Comparison of ENCODE assay signal across 7 cellular contexts in the genomic region with DNA sequence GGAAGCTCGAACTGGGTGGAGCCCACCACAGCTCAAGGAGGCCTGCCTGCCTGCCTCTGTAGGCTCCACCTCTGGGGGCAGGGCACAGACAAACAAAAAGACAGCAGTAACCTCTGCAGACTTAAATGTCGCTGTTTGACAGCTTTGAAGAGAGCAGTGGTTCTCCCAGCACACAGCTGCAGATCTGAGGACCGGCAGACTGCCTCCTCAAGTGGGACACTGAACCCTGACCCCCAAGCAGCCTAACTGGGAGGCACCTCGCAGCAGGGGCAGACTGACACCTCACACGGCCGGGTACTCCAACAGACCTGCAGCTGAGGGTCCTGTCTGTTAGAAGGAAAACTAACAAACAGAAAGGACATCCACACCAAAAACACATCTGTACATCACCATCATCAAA.
DNase-seq lines count a peak whose midpoint lies in the region; ATAC-seq and TF ChIP-seq lines count a peak whose summit lies in the region.
"Not testable (repeated sequence)": the region's sequence is repeated elsewhere in the genome, so short reads cannot be mapped to it uniquely, and the experiment has no call there.

No MANE protein-coding gene starts in this region.

- H3K9me2 ChIP-seq in GM23338 (ENCODE audit: insufficient read depth), result not testable (repeated sequence)

- not testable (repeated sequence) for H3K36me3 Mint-ChIP-seq in CD4-positive, alpha-beta memory T cell; GM23338 (ENCODE audit: low read depth); activated T-cell treated with anti-CD3 and anti-CD28 coated beads, Interleukin-2, amount 50 U/mL, for 72 hours (ENCODE audit: insufficient read depth in 2 of 2); central memory CD8-positive, alpha-beta T cell (ENCODE audit: insufficient read depth)
- peaks cover 21% of the 10 kb centered on the region for H3K36me3 Mint-ChIP-seq in WTC11
- H3K36me3 Mint-ChIP-seq in naive thymus-derived CD8-positive, alpha-beta T cell, result peaks cover 0 to 14% (median 0%) of the 10 kb centered on the region in 3 donors

- not testable (repeated sequence) for H3K9me3 ChIP-seq in CD4-positive, alpha-beta memory T cell (ENCODE audit: control insufficient read depth in 1 of 2, low read length in 2 of 2)

- not testable (repeated sequence) for H2AFZ ChIP-seq in GM23338

- H3K4me3 Mint-ChIP-seq in CD4-positive, alpha-beta memory T cell, result peak overlapping the region in 6 of 8 donors; percentile 53 to 82 (median 78)
- not testable (repeated sequence) for H3K4me3 Mint-ChIP-seq in GM23338
- H3K4me3 Mint-ChIP-seq in WTC11, result peak overlapping the region; percentile 61
- H3K4me3 Mint-ChIP-seq in activated T-cell treated with anti-CD3 and anti-CD28 coated beads, Interleukin-2, amount 50 U/mL, for 72 hours, result peak overlapping the region; percentile 34 to 55
- peak overlapping the region; percentile 38 for H3K4me3 Mint-ChIP-seq in central memory CD8-positive, alpha-beta T cell
- H3K4me3 Mint-ChIP-seq in naive thymus-derived CD8-positive, alpha-beta T cell, result peak overlapping the region in 9 of 10 donors; percentile 14 to 80 (median 70)

- not testable (repeated sequence) for H3K4me3 ChIP-seq in CD4-positive, alpha-beta memory T cell (ENCODE audit: low read length in 2 of 2); GM23338

- not testable (repeated sequence) for H3K27ac ChIP-seq in CD4-positive, alpha-beta memory T cell (ENCODE audit: low read depth, low read length); GM23338 (ENCODE audit: low read depth)

- H3K27ac Mint-ChIP-seq in CD4-positive, alpha-beta memory T cell, result peak overlapping the region in 5 of 7 donors; percentile 62 to 87 (median 84)
- H3K27ac Mint-ChIP-seq in GM23338; WTC11; activated T-cell treated with anti-CD3 and anti-CD28 coated beads, Interleukin-2, amount 50 U/mL, for 72 hours; central memory CD8-positive, alpha-beta T cell (ENCODE audit: low read depth): not testable (repeated sequence)
- peak overlapping the region in 5 of 10 donors; percentile 11 to 60 (median 36) for H3K27ac Mint-ChIP-seq in naive thymus-derived CD8-positive, alpha-beta T cell

- not testable (repeated sequence) for TF ChIP-seq CTCF in GM23338 (conservative IDR thresholded peaks at IDR 0.05; ENCODE audit: low read depth in 2 of 2); WTC11 (IDR thresholded peaks at IDR 0.05)

- not testable (repeated sequence) for H3K4me2 ChIP-seq in GM23338

- H3K27me3 ChIP-seq in CD4-positive, alpha-beta memory T cell (ENCODE audit: insufficient read depth, low read length); GM23338 (ENCODE audit: insufficient read depth): not testable (repeated sequence)

- H4K20me1 ChIP-seq in GM23338 (replicated peaks; ENCODE audit: insufficient read depth), result not testable (repeated sequence)

- not testable (repeated sequence) for H3K36me3 ChIP-seq in CD4-positive, alpha-beta memory T cell (ENCODE audit: insufficient read depth, low read length); GM23338 (ENCODE audit: insufficient read depth)

- H3K4me1 Mint-ChIP-seq in CD4-positive, alpha-beta memory T cell, result peaks cover 8 to 44% (median 21%) of the 10 kb centered on the region in 4 donors
- H3K4me1 Mint-ChIP-seq in GM23338, result peaks cover 12% of the 10 kb centered on the region
- H3K4me1 Mint-ChIP-seq in WTC11, result peaks cover 19% of the 10 kb centered on the region
- H3K4me1 Mint-ChIP-seq in activated T-cell treated with anti-CD3 and anti-CD28 coated beads, Interleukin-2, amount 50 U/mL, for 72 hours (ENCODE audit: low read depth), result peaks cover 15% of the 10 kb centered on the region
- H3K4me1 Mint-ChIP-seq in central memory CD8-positive, alpha-beta T cell, result peaks cover 15% of the 10 kb centered on the region
- H3K4me1 Mint-ChIP-seq in naive thymus-derived CD8-positive, alpha-beta T cell, result peaks cover 0 to 11% (median 6%) of the 10 kb centered on the region in 4 donors

- H3F3A ChIP-seq in GM23338 (replicated peaks; ENCODE audit: low read depth), result not testable (repeated sequence)

- POLR2A ChIA-PET in CD4-positive, alpha-beta memory T cell (lab: Charles Lee; ENCODE audit: partially characterized antibody); WTC11 (lab: Charles Lee); naive thymus-derived CD8-positive, alpha-beta T cell (lab: Charles Lee): not testable (repeated sequence)

- not testable (repeated sequence) for H3K27me3 Mint-ChIP-seq in CD4-positive, alpha-beta memory T cell; GM23338 (ENCODE audit: insufficient read depth, low read depth, poor library complexity); WTC11 (ENCODE audit: low read depth); activated T-cell treated with anti-CD3 and anti-CD28 coated beads, Interleukin-2, amount 50 U/mL, for 72 hours (ENCODE audit: low read depth); central memory CD8-positive, alpha-beta T cell; naive thymus-derived CD8-positive, alpha-beta T cell

- DNase-seq in CD4-positive, alpha-beta memory T cell, result peak in 4 of 5 donors; percentile 16 to 37 (median 22)
- DNase-seq in GM23338 (ENCODE audit: low spot score) (peak; percentile 1), NCI-H748 (lab: John Stamatoyannopoulos, UW; ENCODE audit: unreplicated experiment) (peak; percentile 36), WTC11 (ENCODE audit: low spot score) (peak; percentile 6)
- not testable (repeated sequence) for DNase-seq in activated T-cell treated with anti-CD3 and anti-CD28 coated beads, Interleukin-2, amount 50 U/mL, for 72 hours; central memory CD8-positive, alpha-beta T cell (ENCODE audit: low spot score in 2 of 2)
- DNase-seq in naive thymus-derived CD8-positive, alpha-beta T cell, result peak in 2 of 10 donors; percentile 18 to 21

- H3K79me2 ChIP-seq in GM23338 (replicated peaks; ENCODE audit: insufficient read depth), result not testable (repeated sequence)

- H3K9me3 Mint-ChIP-seq in CD4-positive, alpha-beta memory T cell; activated T-cell treated with anti-CD3 and anti-CD28 coated beads, Interleukin-2, amount 50 U/mL, for 72 hours; central memory CD8-positive, alpha-beta T cell; naive thymus-derived CD8-positive, alpha-beta T cell: not testable (repeated sequence)
- H3K9me3 Mint-ChIP-seq in GM23338 (peaks cover 14% of the 10 kb centered on the region), WTC11 (peaks cover 11% of the 10 kb centered on the region)

- not testable (repeated sequence) for ATAC-seq in GM23338; WTC11; activated T-cell treated with anti-CD3 and anti-CD28 coated beads, Interleukin-2, amount 50 U/mL, for 72 hours (replicated peaks in 1 of 2); central memory CD8-positive, alpha-beta T cell (replicated peaks; ENCODE audit: extremely low read depth, poor library complexity, severe bottlenecking); naive thymus-derived CD8-positive, alpha-beta T cell

- not testable (repeated sequence) for H3K4me1 ChIP-seq in CD4-positive, alpha-beta memory T cell (ENCODE audit: insufficient read depth, low read length); GM23338 (ENCODE audit: insufficient read depth)

- CTCF ChIA-PET in CD4-positive, alpha-beta memory T cell (lab: Charles Lee; ENCODE audit: partially characterized antibody), result not testable (repeated sequence)
- CTCF ChIA-PET in WTC11 (lab: Charles Lee), result interaction anchor here (0.9 kb wide), 1 partner anchor 164 kb away, joined by 3 read pairs; no protein-coding TSS in a partner anchor

- intact Hi-C loops in CD4-positive, alpha-beta memory T cell (cut with micrococcal nuclease), result not testable (repeated sequence)
